Comparison of ENCODE assay signal across 1 cellular context in genomic region chr22:38312261-38312800, GRCh38.
TF ChIP-seq lines count a peak whose summit lies in the region.

No MANE protein-coding gene starts in this region.

TF ChIP-seq in H1, 55 proteins besides CTCF, POLR2A, EP300 and RAD21:
- TF ChIP-seq SAP30 (IDR thresholded peaks at IDR 0.05; ENCODE audit: insufficient read depth, insufficient replicate concordance, low read length) (no peak), CREB1 (IDR thresholded peaks at IDR 0.05) (no peak), CBX8 (IDR thresholded peaks at IDR 0.05; ENCODE audit: borderline replicate concordance, low read depth, low read length) (no peak), RFX5 (IDR thresholded peaks at IDR 0.05; ENCODE audit: borderline replicate concordance, low read depth, low read length) (no peak), KDM5A (IDR thresholded peaks at IDR 0.05; ENCODE audit: low read length) (no peak), GTF2F1 (IDR thresholded peaks at IDR 0.05; ENCODE audit: borderline replicate concordance, low read depth, low read length) (no peak), CHD1 (IDR thresholded peaks at IDR 0.05; ENCODE audit: low read depth, low read length) (no peak), SIRT6 (IDR thresholded peaks at IDR 0.05; ENCODE audit: low read length) (no peak), FOSL1 (IDR thresholded peaks at IDR 0.05; ENCODE audit: insufficient read depth, low read depth, low read length) (no peak), HDAC2 (IDR thresholded peaks at IDR 0.05; ENCODE audit: borderline replicate concordance in 1 of 2, low read depth in 2 of 2, low read length in 2 of 2) (no peak), USF2 (IDR thresholded peaks at IDR 0.05; ENCODE audit: low read length) (no peak)
